Comparison of ENCODE assay signal across 8 cellular contexts in genomic region chr1:206679738-206680211, GRCh38.
DNase-seq lines count a peak whose midpoint lies in the region; ATAC-seq, FAIRE-seq and TF ChIP-seq lines count a peak whose summit lies in the region.
"Had no signal": no experiment of that assay in that cellular context is flagged by ENCODE, and none has a peak within 500 bp of the region (broad histone marks: within the 10 kb centered on the region; RNA-seq: fewer than 3 reads in every experiment).

No MANE protein-coding gene starts in this region.

- no peak for TF ChIP-seq POLR2A in H54 (IDR thresholded peaks at IDR 0.05; ENCODE audit: low read depth, low read length)

- FAIRE-seq in H54 (lab: Jason Lieb, UNC) = no peak

- DNase-seq in NOMO-1 (lab: John Stamatoyannopoulos, UW; ENCODE audit: unreplicated experiment in 2 of 2) = peak; percentile 47 to 91
- peak; percentile 71 for DNase-seq in pons (ENCODE audit: low spot score)
- DNase-seq in SHP77 treated with DMSO at 0.1 percent for 48 hours (lab: John Stamatoyannopoulos, UW) = no peak
- DNase-seq in H54 (ENCODE audit: insufficient read length, low spot score) = no peak
- no peak for DNase-seq in NCI-H1930 (lab: John Stamatoyannopoulos, UW)
- DNase-seq: effector CD8-positive, alpha-beta T cell had no signal

- peak; percentile 84 for ATAC-seq in GM19043 (IDR thresholded peaks at IDR 0.05; ENCODE audit: low read depth, unreplicated experiment)
- peak; percentile 68 for ATAC-seq in HG02840 (IDR thresholded peaks at IDR 0.05; ENCODE audit: low FRiP score, unreplicated experiment)

Comparison
In these comparisons a context has a peak if more than half of its experiments do, and no peak if none do; other contexts are left out.
1. DNase-seq: peak in NOMO-1 (2 of 2) and pons (single experiment); none in SHP77 treated with DMSO at 0.1 percent for 48 hours (single experiment), H54 (single experiment) and NCI-H1930 (0 of 2).